In the genomic region with DNA sequence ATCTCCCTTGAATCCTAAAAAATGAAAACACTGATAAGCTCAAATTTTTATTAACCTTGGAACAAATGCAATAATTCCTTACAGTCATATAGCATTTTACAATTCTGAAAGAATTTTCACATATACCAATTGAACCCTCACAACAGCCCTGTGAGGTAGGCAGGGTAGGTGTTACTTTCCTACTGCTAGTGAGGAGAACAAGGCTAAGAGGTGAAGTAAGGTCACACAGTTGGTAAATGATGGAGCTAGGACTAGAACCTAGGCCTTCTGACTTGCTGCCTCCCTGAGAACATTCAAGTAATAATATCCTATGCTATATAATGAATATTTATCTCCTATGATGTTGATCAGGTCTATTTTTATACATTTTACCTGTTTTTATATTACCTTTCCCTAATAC, we compare ENCODE assay signal across 20 cellular contexts.
"Had no signal": no experiment of that assay in that cellular context is flagged by ENCODE, and none has a peak within 500 bp of the region (broad histone marks: within the 10 kb centered on the region; RNA-seq: fewer than 3 reads in every experiment).

No MANE protein-coding gene starts in this region.

- H3K4me3 ChIP-seq: hepatocyte, mucosa of descending colon, neural progenitor cell, prostate gland, skin epidermis had no signal

- H3K36me3 ChIP-seq: neural progenitor cell, prostate gland had no signal

- H3K4me1 ChIP-seq: foreskin keratinocyte, neural progenitor cell, prostate gland had no signal

- DNase-seq: activated CD4-positive, CD25-positive, alpha-beta regulatory T cell treated with anti-CD3 and anti-CD28 coated beads, Interleukin-2, amount 50 U/mL, for 72 hours; activated CD8-positive, alpha-beta memory T cell treated with anti-CD3 and anti-CD28 coated beads, Interleukin-2, amount 50 U/mL, for 4 hours; activated gamma-delta T cell treated with Interleukin-2 at 50 U/mL for 16 hours; activated naive CD8-positive, alpha-beta T cell treated with anti-CD3 and anti-CD28 coated beads for 36 hours; activated T-cell treated with anti-CD3 and anti-CD28 coated beads, Interleukin-2, amount 50 U/mL, for 48 hours; amniotic stem cell; foreskin keratinocyte; mesenchymal stem cell; mucosa of descending colon; naive B cell; right cardiac atrium; stimulated activated CD4-positive, alpha-beta T cell treated with anti-CD3 and anti-CD28 coated beads, Interleukin-15, amount 100 ng/mL, for 24 hours; stimulated activated CD4-positive, alpha-beta T cell treated with anti-CD3 and anti-CD28 coated beads, Interleukin-2, amount 100 ng/mL, for 48 hours had no signal

- ATAC-seq: foreskin keratinocyte, mucosa of descending colon had no signal

- H3K4me3 Mint-ChIP-seq: activated naive CD8-positive, alpha-beta T cell treated with anti-CD3 and anti-CD28 coated beads for 36 hours; naive B cell; neural progenitor cell; T-helper 1 cell treated with Interleukin-12 subunit alpha and Interleukin-12 subunit beta and Interleukin-4 antibody, amounts not matched to agents 30 μg/mL and 1 μg/mL, for 36 hours had no signal

- H3K9me3 Mint-ChIP-seq: activated naive CD8-positive, alpha-beta T cell treated with anti-CD3 and anti-CD28 coated beads for 36 hours; naive B cell; neural progenitor cell; T-helper 1 cell treated with Interleukin-12 subunit alpha and Interleukin-12 subunit beta and Interleukin-4 antibody, amounts not matched to agents 30 μg/mL and 1 μg/mL, for 36 hours had no signal

- H3K27me3 Mint-ChIP-seq: activated naive CD8-positive, alpha-beta T cell treated with anti-CD3 and anti-CD28 coated beads for 36 hours; naive B cell had no signal

- H3K27me3 ChIP-seq: foreskin keratinocyte, hepatocyte, neural progenitor cell had no signal

- H3K4me1 Mint-ChIP-seq: naive B cell, neural progenitor cell had no signal

- H3K27ac ChIP-seq: epithelial cell of prostate, foreskin keratinocyte, hepatocyte, neural progenitor cell, prostate gland, skin epidermis, VCaP had no signal

- H3K27ac Mint-ChIP-seq: neural progenitor cell; T-helper 1 cell treated with Interleukin-12 subunit alpha and Interleukin-12 subunit beta and Interleukin-4 antibody, amounts not matched to agents 30 μg/mL and 1 μg/mL, for 36 hours had no signal

- H3K9me3 ChIP-seq: mucosa of descending colon, prostate gland had no signal

- H3K36me3 Mint-ChIP-seq: naive B cell had no signal
